In genomic region chr5:178249191-178249989, GRCh38 we compare ENCODE assay signal across 1 cellular context.
TF ChIP-seq lines count a peak whose summit lies in the region.

No MANE protein-coding gene starts in this region.

TF ChIP-seq in GM12878, 131 proteins besides CTCF, POLR2A, EP300 and RAD21 (continued from another document):
- TF ChIP-seq, protein P1, sequence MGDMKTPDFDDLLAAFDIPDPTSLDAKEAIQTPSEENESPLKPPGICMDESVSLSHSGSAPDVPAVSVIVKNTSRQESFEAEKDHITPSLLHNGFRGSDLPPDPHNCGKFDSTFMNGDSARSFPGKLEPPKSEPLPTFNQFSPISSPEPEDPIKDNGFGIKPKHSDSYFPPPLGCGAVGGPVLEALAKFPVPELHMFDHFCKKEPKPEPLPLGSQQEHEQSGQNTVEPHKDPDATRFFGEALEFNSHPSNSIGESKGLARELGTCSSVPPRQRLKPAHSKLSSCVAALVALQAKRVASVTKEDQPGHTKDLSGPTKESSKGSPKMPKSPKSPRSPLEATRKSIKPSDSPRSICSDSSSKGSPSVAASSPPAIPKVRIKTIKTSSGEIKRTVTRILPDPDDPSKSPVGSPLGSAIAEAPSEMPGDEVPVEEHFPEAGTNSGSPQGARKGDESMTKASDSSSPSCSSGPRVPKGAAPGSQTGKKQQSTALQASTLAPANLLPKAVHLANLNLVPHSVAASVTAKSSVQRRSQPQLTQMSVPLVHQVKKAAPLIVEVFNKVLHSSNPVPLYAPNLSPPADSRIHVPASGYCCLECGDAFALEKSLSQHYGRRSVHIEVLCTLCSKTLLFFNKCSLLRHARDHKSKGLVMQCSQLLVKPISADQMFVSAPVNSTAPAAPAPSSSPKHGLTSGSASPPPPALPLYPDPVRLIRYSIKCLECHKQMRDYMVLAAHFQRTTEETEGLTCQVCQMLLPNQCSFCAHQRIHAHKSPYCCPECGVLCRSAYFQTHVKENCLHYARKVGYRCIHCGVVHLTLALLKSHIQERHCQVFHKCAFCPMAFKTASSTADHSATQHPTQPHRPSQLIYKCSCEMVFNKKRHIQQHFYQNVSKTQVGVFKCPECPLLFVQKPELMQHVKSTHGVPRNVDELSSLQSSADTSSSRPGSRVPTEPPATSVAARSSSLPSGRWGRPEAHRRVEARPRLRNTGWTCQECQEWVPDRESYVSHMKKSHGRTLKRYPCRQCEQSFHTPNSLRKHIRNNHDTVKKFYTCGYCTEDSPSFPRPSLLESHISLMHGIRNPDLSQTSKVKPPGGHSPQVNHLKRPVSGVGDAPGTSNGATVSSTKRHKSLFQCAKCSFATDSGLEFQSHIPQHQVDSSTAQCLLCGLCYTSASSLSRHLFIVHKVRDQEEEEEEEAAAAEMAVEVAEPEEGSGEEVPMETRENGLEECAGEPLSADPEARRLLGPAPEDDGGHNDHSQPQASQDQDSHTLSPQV (IDR thresholded peaks at IDR 0.05) = no peak
- TF ChIP-seq CBX5 (IDR thresholded peaks at IDR 0.05; ENCODE audit: low read depth) (no peak), ATF7 (IDR thresholded peaks at IDR 0.05; ENCODE audit: low read depth) (no peak), SUZ12 (IDR thresholded peaks at IDR 0.05; ENCODE audit: unreplicated experiment) (no peak), EZH2 (IDR thresholded peaks at IDR 0.05; ENCODE audit: borderline replicate concordance, control insufficient read depth, low read depth, low read length) (no peak), MEF2B (IDR thresholded peaks at IDR 0.05; ENCODE audit: partially characterized antibody, poor library complexity, severe bottlenecking) (no peak), CUX1 (IDR thresholded peaks at IDR 0.05; ENCODE audit: insufficient replicate concordance, low read depth, low read length) (no peak), TCF7 (IDR thresholded peaks at IDR 0.05; ENCODE audit: borderline replicate concordance) (no peak), NR2C2 (IDR thresholded peaks at IDR 0.05; ENCODE audit: borderline replicate concordance, control insufficient read depth, insufficient read length, low read depth) (no peak)
- TF ChIP-seq, protein P2, sequence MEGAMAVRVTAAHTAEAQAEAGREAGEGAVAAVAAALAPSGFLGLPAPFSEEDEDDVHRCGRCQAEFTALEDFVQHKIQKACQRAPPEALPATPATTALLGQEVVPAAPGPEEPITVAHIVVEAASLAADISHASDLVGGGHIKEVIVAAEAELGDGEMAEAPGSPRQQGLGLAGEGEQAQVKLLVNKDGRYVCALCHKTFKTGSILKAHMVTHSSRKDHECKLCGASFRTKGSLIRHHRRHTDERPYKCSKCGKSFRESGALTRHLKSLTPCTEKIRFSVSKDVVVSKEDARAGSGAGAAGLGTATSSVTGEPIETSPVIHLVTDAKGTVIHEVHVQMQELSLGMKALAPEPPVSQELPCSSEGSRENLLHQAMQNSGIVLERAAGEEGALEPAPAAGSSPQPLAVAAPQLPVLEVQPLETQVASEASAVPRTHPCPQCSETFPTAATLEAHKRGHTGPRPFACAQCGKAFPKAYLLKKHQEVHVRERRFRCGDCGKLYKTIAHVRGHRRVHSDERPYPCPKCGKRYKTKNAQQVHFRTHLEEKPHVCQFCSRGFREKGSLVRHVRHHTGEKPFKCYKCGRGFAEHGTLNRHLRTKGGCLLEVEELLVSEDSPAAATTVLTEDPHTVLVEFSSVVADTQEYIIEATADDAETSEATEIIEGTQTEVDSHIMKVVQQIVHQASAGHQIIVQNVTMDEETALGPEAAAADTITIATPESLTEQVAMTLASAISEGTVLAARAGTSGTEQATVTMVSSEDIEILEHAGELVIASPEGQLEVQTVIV (IDR thresholded peaks at IDR 0.05; ENCODE audit: borderline replicate concordance, partially characterized antibody) = no peak
TF ChIP-seq in GM12878: peak in this region for 0.
